Comparison of ENCODE assay signal across 8 cellular contexts in the genomic region with DNA sequence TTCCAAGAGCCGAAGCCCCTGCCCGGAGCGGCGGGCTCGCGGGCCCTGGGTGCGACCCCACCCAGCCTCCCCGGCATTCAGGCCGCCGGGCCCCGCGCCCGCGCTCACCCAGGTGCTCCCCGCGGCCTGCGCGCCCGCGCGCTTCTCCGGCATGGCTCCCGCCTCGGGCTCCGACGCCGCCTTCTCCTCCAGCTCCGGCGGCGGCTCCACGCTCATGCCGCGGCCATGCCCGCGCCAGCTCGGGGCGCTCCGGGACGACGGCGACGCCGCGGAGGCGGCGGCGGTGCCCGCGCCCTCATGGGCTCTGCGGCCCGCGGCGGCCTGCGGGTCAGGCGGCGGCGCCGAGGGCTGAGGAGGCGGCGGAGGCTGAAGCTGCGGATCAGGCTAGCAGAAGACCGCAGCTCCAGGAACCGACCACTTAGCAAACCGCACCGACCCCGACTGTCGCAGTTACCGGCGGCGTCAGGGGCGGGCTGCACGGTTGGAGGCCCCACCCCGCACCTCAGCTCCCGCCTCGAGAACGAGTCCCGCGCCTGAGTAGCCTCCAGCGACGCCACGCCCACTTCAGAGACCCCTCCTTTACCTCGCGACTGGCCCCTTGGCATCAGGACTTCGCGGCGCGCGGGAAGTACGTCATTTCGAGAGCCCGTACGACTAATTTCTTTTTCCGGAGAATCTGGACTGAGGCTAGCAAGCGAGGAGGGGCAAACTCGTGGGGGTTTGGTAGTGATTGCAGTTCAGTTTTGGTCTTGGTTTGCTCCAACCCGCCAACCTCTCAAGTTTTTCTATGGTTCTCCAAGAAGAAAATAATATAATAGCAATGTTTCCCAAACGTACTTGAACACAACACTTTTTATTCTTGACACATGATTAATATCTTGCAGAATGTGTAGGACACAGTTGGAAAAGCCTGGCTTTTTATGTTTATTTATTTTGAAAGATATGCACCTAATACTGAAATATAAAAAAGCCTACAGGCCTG. TPM values are rescaled to one million over a fixed set of nuclear protein-coding genes. Genes with fewer than 3 reads are reported as not detected.
DNase-seq lines count a peak whose midpoint lies in the region; ATAC-seq, FAIRE-seq and TF ChIP-seq lines count a peak whose summit lies in the region.
"Not testable (repeated sequence)": the region's sequence is repeated elsewhere in the genome, so short reads cannot be mapped to it uniquely, and the experiment has no call there.

No MANE protein-coding gene starts in this region.

- peaks cover 11% of the 10 kb centered on the region for H3K4me1 Mint-ChIP-seq in T-helper 1 cell treated with Interleukin-12 subunit alpha and Interleukin-12 subunit beta and Interleukin-4 antibody, amounts not matched to agents 30 μg/mL and 1 μg/mL, for 36 hours (ENCODE audit: low read depth)
- not testable (repeated sequence) for H3K4me1 Mint-ChIP-seq in progenitor cell of endocrine pancreas (ENCODE audit: low read depth)

- DNase-seq in GM12891 (ENCODE audit: insufficient read length, low spot score) (peak; percentile 24), NCI-H1436 (lab: John Stamatoyannopoulos, UW) (peak; percentile 74), amniotic stem cell (lab: John Stamatoyannopoulos, UW) (peak; percentile 45), left cardiac atrium (peak; percentile 74), progenitor cell of endocrine pancreas (ENCODE audit: low spot score, unreplicated experiment) (peak; percentile 54), upper lobe of right lung (peak; percentile 87)

- H3K27me3 ChIP-seq in upper lobe of right lung = not testable (repeated sequence)

- peak overlapping the region; percentile 93 for H3K27ac Mint-ChIP-seq in T-helper 1 cell treated with Interleukin-12 subunit alpha and Interleukin-12 subunit beta and Interleukin-4 antibody, amounts not matched to agents 30 μg/mL and 1 μg/mL, for 36 hours
- H3K27ac Mint-ChIP-seq in progenitor cell of endocrine pancreas = peak overlapping the region; percentile 96

- not testable (repeated sequence) for H3K9me3 ChIP-seq in upper lobe of right lung

- H3K27me3 Mint-ChIP-seq in T-helper 1 cell treated with Interleukin-12 subunit alpha and Interleukin-12 subunit beta and Interleukin-4 antibody, amounts not matched to agents 30 μg/mL and 1 μg/mL, for 36 hours (ENCODE audit: low read depth); progenitor cell of endocrine pancreas: not testable (repeated sequence)

- H3K36me3 Mint-ChIP-seq in T-helper 1 cell treated with Interleukin-12 subunit alpha and Interleukin-12 subunit beta and Interleukin-4 antibody, amounts not matched to agents 30 μg/mL and 1 μg/mL, for 36 hours (ENCODE audit: low read depth); progenitor cell of endocrine pancreas (ENCODE audit: insufficient read depth): not testable (repeated sequence)

- H3K4me3 ChIP-seq in upper lobe of right lung = peak overlapping the region; percentile 63

- ATAC-seq in HG02840 (IDR thresholded peaks at IDR 0.05; ENCODE audit: low FRiP score, unreplicated experiment) = peak; percentile 91
- ATAC-seq in left cardiac atrium = peak; percentile 98 to 99
- peak; percentile 98 for ATAC-seq in upper lobe of right lung

- FAIRE-seq in GM12891 (lab: Jason Lieb, UNC) = peak; percentile 98

- TF ChIP-seq POLR2A in GM12891 (IDR thresholded peaks at IDR 0.05; ENCODE audit: low read depth, low read length) = peak; percentile 47; the same call in 1 of the 2 replicates

- not testable (repeated sequence) for H3K36me3 ChIP-seq in upper lobe of right lung

- H3K4me1 ChIP-seq in upper lobe of right lung = not testable (repeated sequence)

- H3K27ac ChIP-seq in upper lobe of right lung = peak overlapping the region; percentile 85

- intact Hi-C loops in left cardiac atrium (cut with DNase I); upper lobe of right lung (cut with DNase I): not testable (repeated sequence)

- H3K9me3 Mint-ChIP-seq in T-helper 1 cell treated with Interleukin-12 subunit alpha and Interleukin-12 subunit beta and Interleukin-4 antibody, amounts not matched to agents 30 μg/mL and 1 μg/mL, for 36 hours; progenitor cell of endocrine pancreas (ENCODE audit: low read depth): not testable (repeated sequence)

- peak overlapping the region; percentile 91 for H3K4me3 Mint-ChIP-seq in T-helper 1 cell treated with Interleukin-12 subunit alpha and Interleukin-12 subunit beta and Interleukin-4 antibody, amounts not matched to agents 30 μg/mL and 1 μg/mL, for 36 hours
- H3K4me3 Mint-ChIP-seq in progenitor cell of endocrine pancreas (ENCODE audit: low read depth) = peak overlapping the region; percentile 88

- not testable (repeated sequence) for TF ChIP-seq CTCF in progenitor cell of endocrine pancreas (IDR thresholded peaks at IDR 0.05; ENCODE audit: unreplicated experiment); upper lobe of right lung (IDR thresholded peaks at IDR 0.05)

RNA-seq across cellular contexts. Expression of a gene that starts 25.5 kb away (rescaled TPM):
- not detected for polyA plus RNA-seq in GM12891 (2012; ENCODE audit: low read depth, missing spikeins)
- under 1 TPM in 1 of 2 donors, not detected in 1; 0.21 TPM for total RNA-seq in left cardiac atrium
- total RNA-seq in progenitor cell of endocrine pancreas = 10.1 and 10.5 TPM in 2 replicates
- total RNA-seq in upper lobe of right lung = 0.43 TPM

Comparison
In these comparisons a context has a peak if more than half of its experiments do, and no peak if none do; other contexts are left out.
1. Peak in every context shown above with its lines: DNase-seq, ATAC-seq, H3K4me3 ChIP-seq and H3K27ac ChIP-seq.
2. DNase-seq: peak in every context shown above with its lines; median percentile 87 in upper lobe of right lung; 74 in NCI-H1436; 74 in left cardiac atrium; 54 in progenitor cell of endocrine pancreas; 45 in amniotic stem cell; 24 in GM12891.